Comparison of ENCODE assay signal across 13 cellular contexts in the genomic region with DNA sequence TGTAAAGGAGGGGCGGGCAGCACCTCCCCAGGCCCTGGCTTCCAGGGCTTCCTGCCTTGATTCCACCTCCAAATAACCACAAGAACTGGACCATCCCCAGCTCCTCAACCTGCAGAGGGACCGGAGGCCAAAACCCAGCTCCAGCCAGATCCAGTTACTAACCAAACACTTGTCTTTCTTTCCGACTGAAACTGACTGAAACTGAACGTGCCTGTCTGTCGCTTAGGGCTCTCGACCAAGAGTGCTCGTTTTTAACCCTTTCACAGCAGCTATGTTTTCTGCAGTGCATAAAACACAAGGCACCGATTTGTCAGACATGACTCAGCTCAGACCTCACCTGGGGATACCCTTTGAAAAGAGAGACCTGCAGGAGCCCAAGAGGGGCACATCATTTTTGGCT.
DNase-seq lines count a peak whose midpoint lies in the region; ATAC-seq, FAIRE-seq and TF ChIP-seq lines count a peak whose summit lies in the region.
"Had no signal": no experiment of that assay in that cellular context is flagged by ENCODE, and none has a peak within 500 bp of the region (broad histone marks: within the 10 kb centered on the region; RNA-seq: fewer than 3 reads in every experiment).

No MANE protein-coding gene starts in this region.

- no peak overlapping the region for H2BK120ac ChIP-seq in H1 (replicated peaks; ENCODE audit: low read depth, low read length)

- no peak for TF ChIP-seq EP300 in H1 (IDR thresholded peaks at IDR 0.05; ENCODE audit: borderline replicate concordance in 1 of 2, low read depth in 2 of 2, low read length in 2 of 2)
- no peak for TF ChIP-seq EP300 in stomach (IDR thresholded peaks at IDR 0.05)

- no peak overlapping the region for H3K4me2 ChIP-seq in H1 (ENCODE audit: insufficient read depth in 1 of 2, low read depth in 2 of 2, low read length in 2 of 2)

- no peak overlapping the region; the same call in 1 of the 2 replicates for H2BK5ac ChIP-seq in H1 (ENCODE audit: low read depth, low read length)

- WGBS in H1 (ENCODE audit: extremely low coverage in 1 of 2, insufficient coverage in 1 of 2, insufficient read length in 1 of 2, insufficient replicate concordance in 2 of 2, low coverage in 1 of 2, low lambda C conversion rate in 2 of 2, missing lambda C conversion rate in 1 of 2), 2 experiments: 49% methylated on average over 8 of the region's 8 CpGs; no CpG with 5 or more reads in 1 of the 2 experiments
- WGBS in stomach, 5 donors: 30 to 49% (median 34%) methylated on average over 8 of the region's 8 CpGs

- H3K27ac ChIP-seq in H1 (ENCODE audit: low read depth, low read length) (no peak overlapping the region), stomach (peak overlapping the region in 1 of 5 donors; percentile 12)
- H3K27ac ChIP-seq: psoas muscle had no signal

- H3K9me3 ChIP-seq in H1 (ENCODE audit: insufficient read depth in 2 of 2, low read depth in 1 of 2, low read length in 1 of 2) (peaks cover 8 to 9% of the 10 kb centered on the region in 2 experiments; a peak in 3 of 4 replicates), stomach (no peaks in the 10 kb centered on the region)
- H3K9me3 ChIP-seq: HAP-1, psoas muscle had no signal

- H3K18ac ChIP-seq in H1 (ENCODE audit: extremely low read depth, low read length): peak overlapping the region; percentile 60; the same call in 1 of the 2 replicates

- TF ChIP-seq POLR2A in H1 (IDR thresholded peaks at IDR 0.05; ENCODE audit: control extremely low read depth in 1 of 2, low read depth in 2 of 2, low read length in 2 of 2): no peak
- no peak for TF ChIP-seq POLR2A in stomach (IDR thresholded peaks at IDR 0.05)

- no peak for TF ChIP-seq RAD21 in H1 (IDR thresholded peaks at IDR 0.05 in 1 of 2, conservative IDR thresholded peaks at IDR 0.05 in 1 of 2; ENCODE audit: low read depth in 2 of 2, low read length in 2 of 2)

- H3K9ac ChIP-seq in H1 (replicated peaks in 1 of 4; ENCODE audit: extremely low read depth in 1 of 4, low read depth in 3 of 4, low read length in 3 of 4): no peak overlapping the region

- peak overlapping the region; percentile 13 for H4K91ac ChIP-seq in H1 (replicated peaks; ENCODE audit: insufficient read length, low read length)

- intact Hi-C loops in stomach (cut with DNase I; ENCODE audit: low total_unique reads): no loop called here
- intact Hi-C loops in left colon (cut with DNase I, micrococcal nuclease): no loop called here

- peak overlapping the region; percentile 92 for H2AFZ ChIP-seq in H1 (ENCODE audit: low read length)

- H3K23me2 ChIP-seq in H1 (ENCODE audit: low read depth, low read length): no peaks in the 10 kb centered on the region; the same call in 1 of the 2 replicates

- H3K4me1 ChIP-seq in H1 (replicated peaks in 1 of 4; ENCODE audit: control insufficient read depth in 3 of 4, insufficient read depth in 4 of 4, low read length in 3 of 4) (peaks cover 17 to 24% (median 21%) of the 10 kb centered on the region in 4 experiments), stomach (peaks cover 3 to 38% (median 19%) of the 10 kb centered on the region in 4 donors)
- H3K4me1 ChIP-seq: HAP-1 had no signal

- H3K27me3 ChIP-seq in H1 (replicated peaks in 1 of 4; ENCODE audit: control insufficient read depth in 3 of 4, extremely low read depth in 1 of 4, insufficient read depth in 3 of 4, low read length in 3 of 4) (no peaks in the 10 kb centered on the region), stomach (no peaks in the 10 kb centered on the region)

- ATAC-seq in left colon (no peak), HG03159 (IDR thresholded peaks at IDR 0.05; ENCODE audit: unreplicated experiment) (no peak)
- ATAC-seq: psoas muscle had no signal

- no peak overlapping the region for H4K8ac ChIP-seq in H1 (ENCODE audit: extremely low read depth, insufficient read depth, low read length)

- TF ChIP-seq CTCF in LNCaP clone FGC (IDR thresholded peaks at IDR 0.05; ENCODE audit: control insufficient read depth, extremely low read depth, insufficient read depth) (no peak), H1 (IDR thresholded peaks at IDR 0.05; ENCODE audit: control extremely low read depth in 1 of 3, insufficient read depth in 1 of 3, low read depth in 1 of 3, low read length in 3 of 3) (no peak), stomach (IDR thresholded peaks at IDR 0.05) (no peak)

- H2AK5ac ChIP-seq in H1 (ENCODE audit: low read depth, low read length): no peak overlapping the region

- FAIRE-seq in H1 (lab: Jason Lieb, UNC): no peak
- FAIRE-seq: GM19239 had no signal

- POLR2A ChIA-PET in H1 (lab: Charles Lee; ENCODE audit: partially characterized antibody): no interaction called here

- no peak overlapping the region for H4K5ac ChIP-seq in H1 (ENCODE audit: insufficient read length, low read depth, low read length)

- no peak overlapping the region for H3K4ac ChIP-seq in H1 (replicated peaks; ENCODE audit: insufficient read length, low read depth, low read length)

- H3K79me1 ChIP-seq in H1 (ENCODE audit: low read depth, low read length): no peaks in the 10 kb centered on the region

- CTCF ChIA-PET in H1 (lab: Charles Lee; ENCODE audit: partially characterized antibody): interaction anchor here (1.1 kb wide), 1 partner anchor 235 kb away, joined by 3 read pairs; no protein-coding TSS in a partner anchor

- no peak overlapping the region for H3K14ac ChIP-seq in H1 (ENCODE audit: insufficient read length)

- H2BK15ac ChIP-seq in H1 (ENCODE audit: low read length): peak overlapping the region; percentile 77; the same call in 1 of the 2 replicates

- H3K36me3 ChIP-seq in H1 (ENCODE audit: control insufficient read depth in 2 of 4, insufficient read depth in 4 of 4, low read length in 3 of 4): no peaks in the 10 kb centered on the region
- no peaks in the 10 kb centered on the region for H3K36me3 ChIP-seq in stomach
- H3K36me3 ChIP-seq: HAP-1 had no signal

- H3K79me2 ChIP-seq in H1 (ENCODE audit: control insufficient read depth in 1 of 2, insufficient read depth in 2 of 2, low read length in 2 of 2): no peaks in the 10 kb centered on the region

- H3K56ac ChIP-seq in H1 (replicated peaks; ENCODE audit: insufficient read length, low read depth, low read length): no peak overlapping the region

- DNase-seq in LNCaP clone FGC (ENCODE audit: low read depth): peak; percentile 71
- peak; percentile 89 for DNase-seq in NCI-H345 treated with DMSO at 0.1 percent for 48 hours (lab: John Stamatoyannopoulos, UW; ENCODE audit: unreplicated experiment)
- DNase-seq in H1 (ENCODE audit: low read depth in 1 of 2, low spot score in 2 of 2): peak in 1 of 2 experiments; percentile 47
- peak; percentile 40 for DNase-seq in stomach
- no peak for DNase-seq in left colon
- no peak for DNase-seq in NCI-H82 (lab: John Stamatoyannopoulos, UW)
- DNase-seq: aorta; NCI-H2171; psoas muscle; stimulated activated naive CD8-positive, alpha-beta T cell treated with anti-CD3 and anti-CD28 coated beads, Interleukin-15, amount 100 ng/mL, for 72 hours had no signal

- no peak overlapping the region for H3K4me3 ChIP-seq in LNCaP clone FGC (ENCODE audit: low read depth, low read length)
- no peak overlapping the region for H3K4me3 ChIP-seq in H1 (ENCODE audit: extremely low read depth in 1 of 4, insufficient read depth in 2 of 4, low read depth in 3 of 4, low read length in 4 of 4)
- no peak overlapping the region for H3K4me3 ChIP-seq in stomach
- H3K4me3 ChIP-seq: HAP-1, psoas muscle had no signal

- H2BK12ac ChIP-seq in H1 (ENCODE audit: low read depth, low read length): peak overlapping the region; percentile 10; the same call in 1 of the 2 replicates

- H2BK20ac ChIP-seq in H1 (ENCODE audit: low read length): peak overlapping the region; percentile 82

- H3K23ac ChIP-seq in H1 (ENCODE audit: insufficient read length): no peak overlapping the region

- H4K20me1 ChIP-seq in H1 (replicated peaks in 1 of 2; ENCODE audit: control insufficient read depth in 1 of 2, insufficient read depth in 2 of 2, low read length in 2 of 2): no peaks in the 10 kb centered on the region

TF ChIP-seq in H1, 55 proteins besides CTCF, POLR2A, EP300 and RAD21:
- TF ChIP-seq CREB1 (IDR thresholded peaks at IDR 0.05) (no peak), RFX5 (IDR thresholded peaks at IDR 0.05; ENCODE audit: borderline replicate concordance, low read depth, low read length) (no peak), BACH1 (IDR thresholded peaks at IDR 0.05; ENCODE audit: low read length) (no peak), FOSL1 (IDR thresholded peaks at IDR 0.05; ENCODE audit: insufficient read depth, low read depth, low read length) (no peak), SAP30 (IDR thresholded peaks at IDR 0.05; ENCODE audit: insufficient read depth, insufficient replicate concordance, low read length) (no peak), GTF2F1 (IDR thresholded peaks at IDR 0.05; ENCODE audit: borderline replicate concordance, low read depth, low read length) (no peak), USF2 (IDR thresholded peaks at IDR 0.05; ENCODE audit: low read length) (no peak), BCL11A (IDR thresholded peaks at IDR 0.05; ENCODE audit: low read depth in 2 of 2, low read length in 2 of 2) (no peak), ASH2L (IDR thresholded peaks at IDR 0.05; ENCODE audit: low read length) (no peak), PHF8 (conservative IDR thresholded peaks at IDR 0.05; ENCODE audit: low read depth, low read length) (no peak), ATF3 (IDR thresholded peaks at IDR 0.05; ENCODE audit: insufficient read depth, low read depth, low read length) (no peak), TCF12 (IDR thresholded peaks at IDR 0.05; ENCODE audit: low read depth, low read length) (no peak)

Comparison
In these comparisons a context has a peak if more than half of its experiments do, and no peak if none do; other contexts are left out.
1. DNase-seq: peak in LNCaP clone FGC (single experiment), NCI-H345 treated with DMSO at 0.1 percent for 48 hours (single experiment) and stomach (single experiment); none in left colon (0 of 2) and NCI-H82 (single experiment).